Comparison of ENCODE assay signal across 1 cellular context in genomic region chr7:132472463-132473120, GRCh38.
A peak's percentile ranks its signal among the peaks of the same experiment; 100 is the strongest.
TF ChIP-seq lines count a peak whose summit lies in the region.

No MANE protein-coding gene starts in this region.

TF ChIP-seq in HEK293, 187 proteins besides CTCF, POLR2A, EP300 and RAD21 (continued from another document and continues in another):
- TF ChIP-seq ZNF518A (tag by site-specific recombination; conservative IDR thresholded peaks at IDR 0.05; ENCODE audit: low read depth) (0 out of 2 replicates have a peak, but pooled peaks have one; percentile 25), ZNF121 (tag by site-specific recombination; IDR thresholded peaks at IDR 0.05) (no peak), ZNF341 (tag by site-specific recombination; IDR thresholded peaks at IDR 0.05; ENCODE audit: low read depth) (peak; percentile 88), ZNF37A (tag by site-specific recombination; IDR thresholded peaks at IDR 0.05) (no peak), KLF9 (tag by site-specific recombination; IDR thresholded peaks at IDR 0.05; ENCODE audit: low read depth) (peak; percentile 95), ZNF624 (tag by site-specific recombination; IDR thresholded peaks at IDR 0.05) (no peak), ZNF600 (tag by site-specific recombination; IDR thresholded peaks at IDR 0.05) (peak; percentile 97), ZNF610 (tag by site-specific recombination; IDR thresholded peaks at IDR 0.05; ENCODE audit: borderline replicate concordance) (no peak), ZNF138 (tag by site-specific recombination; IDR thresholded peaks at IDR 0.05; ENCODE audit: borderline replicate concordance) (no peak), ZNF211 (tag by site-specific recombination; IDR thresholded peaks at IDR 0.05; ENCODE audit: low read depth) (no peak), ZNF132 (tag by site-specific recombination; IDR thresholded peaks at IDR 0.05; ENCODE audit: borderline replicate concordance) (no peak), MEIS1 (CRISPR knock-in tag; IDR thresholded peaks at IDR 0.05; ENCODE audit: borderline replicate concordance) (peak; percentile 60; the same call in 1 of the 2 replicates), ZNF777 (tag by site-specific recombination; IDR thresholded peaks at IDR 0.05; ENCODE audit: borderline replicate concordance) (no peak), ZNF510 (tag by site-specific recombination; IDR thresholded peaks at IDR 0.05; ENCODE audit: insufficient replicate concordance) (no peak), TSHZ1 (tag by site-specific recombination; IDR thresholded peaks at IDR 0.05; ENCODE audit: borderline replicate concordance) (peak; percentile 75), PRDM1 (tag by site-specific recombination; IDR thresholded peaks at IDR 0.05) (peak; percentile 40; the same call in 1 of the 2 replicates), AEBP2 (tag by site-specific recombination; IDR thresholded peaks at IDR 0.05; ENCODE audit: borderline replicate concordance) (no peak), ZNF473 (tag by site-specific recombination; IDR thresholded peaks at IDR 0.05) (no peak), ZFP69B (tag by site-specific recombination; IDR thresholded peaks at IDR 0.05) (peak; percentile 70), ZNF558 (tag by site-specific recombination; IDR thresholded peaks at IDR 0.05) (no peak; the same call in 1 of the 2 replicates), ZNF366 (tag by site-specific recombination; conservative IDR thresholded peaks at IDR 0.05) (peak; percentile 55), ZNF623 (tag by site-specific recombination; IDR thresholded peaks at IDR 0.05) (no peak), ZNF155 (tag by site-specific recombination; IDR thresholded peaks at IDR 0.05) (no peak), ZNF311 (tag by site-specific recombination; IDR thresholded peaks at IDR 0.05; ENCODE audit: borderline replicate concordance) (no peak), ZNF148 (tag by site-specific recombination; IDR thresholded peaks at IDR 0.05; ENCODE audit: borderline replicate concordance) (no peak), ZBTB1 (tag by site-specific recombination; IDR thresholded peaks at IDR 0.05) (no peak), ZNF23 (tag by site-specific recombination; IDR thresholded peaks at IDR 0.05; ENCODE audit: borderline replicate concordance) (no peak), ZNF660 (tag by site-specific recombination; IDR thresholded peaks at IDR 0.05) (peak; percentile 90; the same call in 1 of the 2 replicates), ZNF501 (tag by site-specific recombination; IDR thresholded peaks at IDR 0.05) (no peak; the same call in 1 of the 2 replicates), PATZ1 (tag by site-specific recombination; IDR thresholded peaks at IDR 0.05) (peak; percentile 92), ZNF580 (tag by site-specific recombination; IDR thresholded peaks at IDR 0.05) (no peak), ZNF561 (tag by site-specific recombination; IDR thresholded peaks at IDR 0.05; ENCODE audit: borderline replicate concordance) (peak; percentile 84; the same call in 1 of the 2 replicates), ZNF423 (tag by site-specific recombination; IDR thresholded peaks at IDR 0.05) (no peak), ZNF677 (tag by site-specific recombination; IDR thresholded peaks at IDR 0.05) (no peak), ZNF391 (tag by site-specific recombination; IDR thresholded peaks at IDR 0.05; ENCODE audit: borderline replicate concordance, low read depth) (peak; percentile 56; the same call in 1 of the 2 replicates), ZBTB11 (tag by site-specific recombination; conservative IDR thresholded peaks at IDR 0.05; ENCODE audit: low read depth) (no peak), ZNF302 (tag by site-specific recombination; IDR thresholded peaks at IDR 0.05; ENCODE audit: low read depth) (no peak), KLF7 (tag by site-specific recombination; IDR thresholded peaks at IDR 0.05; ENCODE audit: borderline replicate concordance) (no peak)
